In genomic region chr16:75011634-75012307, GRCh38 we compare ENCODE assay signal across 8 cellular contexts. TPM values are rescaled to one million over a fixed set of nuclear protein-coding genes. Genes with fewer than 3 reads are reported as not detected.
DNase-seq lines count a peak whose midpoint lies in the region; ATAC-seq and TF ChIP-seq lines count a peak whose summit lies in the region.

No MANE protein-coding gene starts in this region.

- H3K9me3 Mint-ChIP-seq in stimulated activated effector memory CD8-positive, alpha-beta T cell treated with anti-CD3 and anti-CD28 coated beads, Interleukin-12 subunit alpha, Interleukin-12 subunit beta, amount 100 ng/mL, for 72 hours = no peaks in the 10 kb centered on the region
- no peaks in the 10 kb centered on the region for H3K9me3 Mint-ChIP-seq in Caco-2 (ENCODE audit: unreplicated experiment)

- no peaks in the 10 kb centered on the region for H3K36me3 ChIP-seq in Caco-2 (ENCODE audit: control insufficient read depth, insufficient read depth, low read length)

- peak overlapping the region; percentile 65 for H3K4me3 Mint-ChIP-seq in stimulated activated effector memory CD8-positive, alpha-beta T cell treated with anti-CD3 and anti-CD28 coated beads, Interleukin-12 subunit alpha, Interleukin-12 subunit beta, amount 100 ng/mL, for 72 hours
- no peak overlapping the region for H3K4me3 Mint-ChIP-seq in Caco-2 (ENCODE audit: unreplicated experiment)

- CTCF ChIA-PET in Caco-2 (lab: Charles Lee) = interaction anchor here (1.0 kb wide), 1 partner anchor 13 kb away, joined by 3 read pairs; the partner anchor contains the start of gene ZNRF1

- peak overlapping the region; percentile 88 for H3K27ac Mint-ChIP-seq in stimulated activated effector memory CD8-positive, alpha-beta T cell treated with anti-CD3 and anti-CD28 coated beads, Interleukin-12 subunit alpha, Interleukin-12 subunit beta, amount 100 ng/mL, for 72 hours
- H3K27ac Mint-ChIP-seq in Caco-2 (ENCODE audit: unreplicated experiment) = no peak overlapping the region

- ATAC-seq in GM18511 (IDR thresholded peaks at IDR 0.05; ENCODE audit: unreplicated experiment) (peak; percentile 79), HG02610 (IDR thresholded peaks at IDR 0.05; ENCODE audit: unreplicated experiment) (peak; percentile 80)
- ATAC-seq in stimulated activated effector memory CD8-positive, alpha-beta T cell treated with anti-CD3 and anti-CD28 coated beads, Interleukin-12 subunit alpha, Interleukin-12 subunit beta, amount 100 ng/mL, for 72 hours = peak; percentile 96

- no peaks in the 10 kb centered on the region for H3K36me3 Mint-ChIP-seq in stimulated activated effector memory CD8-positive, alpha-beta T cell treated with anti-CD3 and anti-CD28 coated beads, Interleukin-12 subunit alpha, Interleukin-12 subunit beta, amount 100 ng/mL, for 72 hours
- peaks cover 12% of the 10 kb centered on the region for H3K36me3 Mint-ChIP-seq in Caco-2 (ENCODE audit: insufficient read depth, unreplicated experiment)

- BruUV-seq in Caco-2 (replicated peaks; lab: Mats Ljungman, UMichigan) = no TSS peak

- H3K27ac ChIP-seq in layer of hippocampus (ENCODE audit: low read depth, low read length) = peak overlapping the region; percentile 62

- DNase-seq in OCI-M1 (lab: John Stamatoyannopoulos, UW) = peak; percentile 79
- DNase-seq in astrocyte of the hippocampus (ENCODE audit: low read depth, low spot score) = peak; percentile 90
- peak; percentile 25 to 79 for DNase-seq in stimulated activated effector memory CD8-positive, alpha-beta T cell treated with anti-CD3 and anti-CD28 coated beads, Interleukin-12 subunit alpha, Interleukin-12 subunit beta, amount 100 ng/mL, for 72 hours (ENCODE audit: low spot score in 2 of 2)
- DNase-seq in NCI-H2081 treated with DMSO at 0.1 percent for 48 hours (lab: John Stamatoyannopoulos, UW) = no peak
- DNase-seq in Caco-2 = no peak

- POLR2A ChIA-PET in Caco-2 (lab: Charles Lee) = no interaction called here

- intact Hi-C loops in Caco-2 (cut with micrococcal nuclease; ENCODE audit: unreplicated experiment) = no loop called here

- H3K4me1 ChIP-seq in Caco-2 = no peaks in the 10 kb centered on the region

- H3K4me3 ChIP-seq in Caco-2 (ENCODE audit: low read depth, low read length) = no peak overlapping the region

- H3K27me3 ChIP-seq in layer of hippocampus (ENCODE audit: control insufficient read depth, insufficient read depth, low read length) (no peaks in the 10 kb centered on the region), Caco-2 (replicated peaks; ENCODE audit: control insufficient read depth, insufficient read depth, low read length) (no peaks in the 10 kb centered on the region)

- no peak for TF ChIP-seq CTCF in Caco-2 (IDR thresholded peaks at IDR 0.05; ENCODE audit: insufficient read depth in 1 of 2, low read depth in 1 of 2, low read length in 1 of 2, severe bottlenecking in 1 of 2, unreplicated experiment in 1 of 2)

- peaks cover 35% of the 10 kb centered on the region for H3K4me1 Mint-ChIP-seq in stimulated activated effector memory CD8-positive, alpha-beta T cell treated with anti-CD3 and anti-CD28 coated beads, Interleukin-12 subunit alpha, Interleukin-12 subunit beta, amount 100 ng/mL, for 72 hours
- H3K4me1 Mint-ChIP-seq in Caco-2 (ENCODE audit: low read depth, unreplicated experiment) = peaks cover 20% of the 10 kb centered on the region

- no peaks in the 10 kb centered on the region for H3K27me3 Mint-ChIP-seq in Caco-2 (ENCODE audit: insufficient read depth, unreplicated experiment)

- no peaks in the 10 kb centered on the region for H3K9me3 ChIP-seq in Caco-2

RNA-seq across cellular contexts. Expression of gene ZNRF1, which starts 12.9 kb away (rescaled TPM):
- total RNA-seq in Caco-2 (2022) = 68.6 and 73.8 TPM in 2 replicates

RNA-seq across cellular contexts. Expression of gene WDR59, which starts 26.8 kb away (rescaled TPM):
- total RNA-seq in Caco-2 (2022) = 148 and 174 TPM in 2 replicates

Comparison
In these comparisons a context has a peak if more than half of its experiments do, and no peak if none do; other contexts are left out.
1. DNase-seq: peak in OCI-M1 (single experiment), astrocyte of the hippocampus (single experiment) and stimulated activated effector memory CD8-positive, alpha-beta T cell treated with anti-CD3 and anti-CD28 coated beads, Interleukin-12 subunit alpha, Interleukin-12 subunit beta, amount 100 ng/mL, for 72 hours (2 of 2); none in NCI-H2081 treated with DMSO at 0.1 percent for 48 hours (single experiment) and Caco-2 (0 of 2).
2. Peak in every context shown above with its lines, with median percentiles within 50 percentile points of each other: ATAC-seq.